In genomic region chr2:66439291-66440010, GRCh38 we compare ENCODE assay signal across 8 cellular contexts. TPM values are rescaled to one million over a fixed set of nuclear protein-coding genes. Genes with fewer than 3 reads are reported as not detected.
DNase-seq lines count a peak whose midpoint lies in the region; ATAC-seq and TF ChIP-seq lines count a peak whose summit lies in the region.
"Had no signal": no experiment of that assay in that cellular context is flagged by ENCODE, and none has a peak within 500 bp of the region (broad histone marks: within the 10 kb centered on the region; RNA-seq: fewer than 3 reads in every experiment).

No MANE protein-coding gene starts in this region.

- peak overlapping the region; percentile 89 to 91 for H2BK12ac ChIP-seq in mesenchymal stem cell (ENCODE audit: low read length in 2 of 2)

- peak overlapping the region; percentile 44 to 95 for H3K14ac ChIP-seq in mesenchymal stem cell (ENCODE audit: low read length in 2 of 2)

- H2AFZ ChIP-seq in MM.1S (ENCODE audit: low read length) (no peak overlapping the region), mesenchymal stem cell (ENCODE audit: low read depth, low read length) (no peak overlapping the region)

- no peak overlapping the region for H2AK5ac ChIP-seq in mesenchymal stem cell (ENCODE audit: low read length, severe bottlenecking)

- H2BK120ac ChIP-seq in mesenchymal stem cell (ENCODE audit: low read depth, low read length), result peak overlapping the region; percentile 82

- H3K36me3 Mint-ChIP-seq in naive thymus-derived CD4-positive, alpha-beta T cell, result peaks cover 0 to 4% (median 0%) of the 10 kb centered on the region in 5 donors
- H3K36me3 Mint-ChIP-seq: T-cell had no signal

- peaks cover 14 to 27% (median 20%) of the 10 kb centered on the region in 7 donors for H3K4me1 Mint-ChIP-seq in naive thymus-derived CD4-positive, alpha-beta T cell

- H3K9me3 Mint-ChIP-seq in naive thymus-derived CD4-positive, alpha-beta T cell, result peaks cover 0 to 7% (median 0%) of the 10 kb centered on the region in 11 donors
- H3K9me3 Mint-ChIP-seq: T-cell had no signal

- H3K9ac ChIP-seq in MM.1S (ENCODE audit: low read length) (peak overlapping the region; percentile 85), mesenchymal stem cell (ENCODE audit: low read length) (peak overlapping the region; percentile 99)

- H3K27ac Mint-ChIP-seq in naive thymus-derived CD4-positive, alpha-beta T cell, result no peak overlapping the region
- H3K27ac Mint-ChIP-seq: T-cell had no signal

- peak overlapping the region; percentile 91 to 97 for H3K18ac ChIP-seq in mesenchymal stem cell (ENCODE audit: low read depth in 1 of 2, low read length in 2 of 2)

- peak overlapping the region in 4 of 10 donors; percentile 7 to 64 (median 29) for H3K4me3 Mint-ChIP-seq in naive thymus-derived CD4-positive, alpha-beta T cell
- H3K4me3 Mint-ChIP-seq: T-cell had no signal

- POLR2A ChIA-PET in naive thymus-derived CD4-positive, alpha-beta T cell (lab: Charles Lee), result no interaction called here

- peaks cover 71 to 89% (median 80%) of the 10 kb centered on the region in 5 donors for H3K27me3 Mint-ChIP-seq in naive thymus-derived CD4-positive, alpha-beta T cell

- no peaks in the 10 kb centered on the region for H4K20me1 ChIP-seq in MM.1S (ENCODE audit: insufficient read depth, low read length)

- H3K27me3 ChIP-seq in MM.1S (replicated peaks; ENCODE audit: insufficient read depth, low read length) (no peaks in the 10 kb centered on the region), ectodermal cell (ENCODE audit: control insufficient read depth, insufficient read depth, low read length, poor library complexity, severe bottlenecking) (peaks cover 89% of the 10 kb centered on the region), mesenchymal stem cell (ENCODE audit: control insufficient read depth in 1 of 2, insufficient read depth in 1 of 2, low read length in 2 of 2) (peaks cover 0 to 7% of the 10 kb centered on the region in 2 experiments)
- H3K27me3 ChIP-seq in naive thymus-derived CD4-positive, alpha-beta T cell (ENCODE audit: control insufficient read depth in 2 of 2, insufficient read depth in 2 of 2, low read length in 2 of 2), result peaks cover 0 to 10% of the 10 kb centered on the region in 2 donors

- H3K79me2 ChIP-seq in MM.1S (ENCODE audit: low read length), result peaks cover 89% of the 10 kb centered on the region

- intact Hi-C loops in naive thymus-derived CD4-positive, alpha-beta T cell (cut with micrococcal nuclease), result no loop called here

- WGBS in ectodermal cell, 2 experiments, result 1% methylated on average over 34 to 36 of the region's 36 CpGs
- WGBS in mesenchymal stem cell, result 1% methylated on average over 20 of the region's 36 CpGs

- peak overlapping the region; percentile 75 for H4K8ac ChIP-seq in mesenchymal stem cell (ENCODE audit: low read length)

- H3K27ac ChIP-seq in MM.1S (ENCODE audit: low read length) (peak overlapping the region; percentile 90), ectodermal cell (ENCODE audit: insufficient read depth, low read depth, low read length, poor library complexity, severe bottlenecking) (no peak overlapping the region), mesenchymal stem cell (ENCODE audit: low read length, poor library complexity, severe bottlenecking) (no peak overlapping the region), temporal lobe (ENCODE audit: low read depth, low read length) (peak overlapping the region; percentile 50)
- H3K27ac ChIP-seq in naive thymus-derived CD4-positive, alpha-beta T cell (ENCODE audit: low read depth, low read length), result no peak overlapping the region

- no peaks in the 10 kb centered on the region for H3K4me1 ChIP-seq in MM.1S (ENCODE audit: low read length)
- peaks cover 47% of the 10 kb centered on the region for H3K4me1 ChIP-seq in ectodermal cell (ENCODE audit: control insufficient read depth, insufficient read depth, low read length)
- H3K4me1 ChIP-seq in mesenchymal stem cell (ENCODE audit: control insufficient read depth, insufficient read depth, low read depth, low read length), result peaks cover 10% of the 10 kb centered on the region
- no peaks in the 10 kb centered on the region for H3K4me1 ChIP-seq in naive thymus-derived CD4-positive, alpha-beta T cell (ENCODE audit: control insufficient read depth in 2 of 2, insufficient read depth in 2 of 2, low read length in 2 of 2)

- DNase-seq in MM.1S (no peak), mesenchymal stem cell (peak; percentile 41), left lobe of liver (ENCODE audit: low spot score) (no peak), SHP77 (lab: John Stamatoyannopoulos, UW) (no peak)
- DNase-seq in naive thymus-derived CD4-positive, alpha-beta T cell, result no peak
- DNase-seq: T-cell had no signal

- peak overlapping the region; percentile 79 to 99 for H3K4ac ChIP-seq in mesenchymal stem cell (ENCODE audit: low read depth in 1 of 2, low read length in 2 of 2)

- CTCF ChIA-PET in naive thymus-derived CD4-positive, alpha-beta T cell (lab: Charles Lee), result no interaction called here

- no peak for TF ChIP-seq CTCF in MM.1S (IDR thresholded peaks at IDR 0.05; ENCODE audit: low read length)

- peaks cover 23% of the 10 kb centered on the region for H3F3A ChIP-seq in MM.1S (ENCODE audit: insufficient read depth, low read length)

- H3K36me3 ChIP-seq in MM.1S (replicated peaks; ENCODE audit: insufficient read depth, low read length), result 0 out of 2 replicates have a peak, but pooled peaks cover 5% of the 10 kb centered on the region
- no peaks in the 10 kb centered on the region for H3K36me3 ChIP-seq in ectodermal cell (ENCODE audit: control insufficient read depth, insufficient read depth, low read length)
- peaks cover 3 to 10% of the 10 kb centered on the region in 2 experiments for H3K36me3 ChIP-seq in mesenchymal stem cell (ENCODE audit: control insufficient read depth in 1 of 2, insufficient read depth in 2 of 2, low read depth in 1 of 2, low read length in 2 of 2)
- H3K36me3 ChIP-seq in naive thymus-derived CD4-positive, alpha-beta T cell (ENCODE audit: control insufficient read depth in 2 of 3, insufficient read depth in 3 of 3, low read length in 3 of 3), result no peaks in the 10 kb centered on the region

- H4K91ac ChIP-seq in mesenchymal stem cell (ENCODE audit: low read length), result peak overlapping the region; percentile 82

- H3K79me1 ChIP-seq in mesenchymal stem cell (replicated peaks; ENCODE audit: low read length, poor library complexity, severe bottlenecking), result peaks cover 3% of the 10 kb centered on the region

- H2BK5ac ChIP-seq in mesenchymal stem cell (ENCODE audit: low read depth, low read length, poor library complexity, severe bottlenecking), result no peak overlapping the region

- peak overlapping the region; percentile 82 for H3K4me3 ChIP-seq in MM.1S (ENCODE audit: low read length)
- peak overlapping the region; percentile 19 for H3K4me3 ChIP-seq in ectodermal cell (ENCODE audit: insufficient read depth, low read depth, low read length)
- peak overlapping the region; percentile 51 to 85 for H3K4me3 ChIP-seq in mesenchymal stem cell (ENCODE audit: insufficient read depth in 1 of 2, low read depth in 1 of 2, low read length in 2 of 2)
- no peak overlapping the region for H3K4me3 ChIP-seq in naive thymus-derived CD4-positive, alpha-beta T cell (ENCODE audit: low read length)

- ATAC-seq in left lobe of liver, result no peak
- no peak for ATAC-seq in naive thymus-derived CD4-positive, alpha-beta T cell
- ATAC-seq: T-cell had no signal

- peak overlapping the region in 1 of 2 experiments; percentile 75 for H3K23ac ChIP-seq in mesenchymal stem cell (ENCODE audit: low read length in 2 of 2)

- H2BK15ac ChIP-seq in mesenchymal stem cell (ENCODE audit: low read depth, poor library complexity, severe bottlenecking), result peak overlapping the region; percentile 26

- H3K9me3 ChIP-seq in MM.1S (replicated peaks; ENCODE audit: insufficient read depth, low read length) (no peaks in the 10 kb centered on the region), ectodermal cell (ENCODE audit: control insufficient read depth, low read length) (no peaks in the 10 kb centered on the region), mesenchymal stem cell (ENCODE audit: control insufficient read depth, low read length) (no peaks in the 10 kb centered on the region)
- H3K9me3 ChIP-seq in naive thymus-derived CD4-positive, alpha-beta T cell (ENCODE audit: control insufficient read depth in 2 of 3, low read length in 3 of 3), result no peaks in the 10 kb centered on the region

- H3K4me2 ChIP-seq in MM.1S (ENCODE audit: low read depth, low read length), result peak overlapping the region; percentile 87
- H3K4me2 ChIP-seq in mesenchymal stem cell (ENCODE audit: low read length, poor library complexity, severe bottlenecking), result peak overlapping the region; percentile 97

- H3K9me2 ChIP-seq in MM.1S (replicated peaks; ENCODE audit: insufficient read depth, low read length), result no peaks in the 10 kb centered on the region

RNA-seq across cellular contexts. Expression of gene MEIS1, which starts 4.5 kb away (rescaled TPM):
- 21.8 TPM for polyA plus RNA-seq in ectodermal cell (2013, experiment 1 of 4)
- polyA plus RNA-seq in ectodermal cell (2013, experiment 2 of 4), result 16.3 TPM
- polyA plus RNA-seq in ectodermal cell (2013, experiment 3 of 4), result 25.2 TPM
- polyA plus RNA-seq in ectodermal cell (2013, experiment 4 of 4), result 23.8 TPM
- polyA plus RNA-seq in mesenchymal stem cell (2013, experiment 1 of 2), result 24.4 TPM
- 23.5 TPM for polyA plus RNA-seq in mesenchymal stem cell (2013, experiment 2 of 2)
- total RNA-seq in temporal lobe, result 11.1 TPM
- 5.9 TPM for total RNA-seq in left lobe of liver
- total RNA-seq in naive thymus-derived CD4-positive, alpha-beta T cell, result 1 to 10 TPM in 1 of 5 experiments, under 1 TPM in 2, not detected in 2; 0.05 to 5.6 (median 0.56) TPM
- polyA plus RNA-seq in naive thymus-derived CD4-positive, alpha-beta T cell, result not detected

Comparison
In these comparisons a context has a peak if more than half of its experiments do, and no peak if none do; other contexts are left out.
1. H3K27ac ChIP-seq: peak in MM.1S (single experiment) and temporal lobe (single experiment); none in ectodermal cell (single experiment), mesenchymal stem cell (single experiment) and naive thymus-derived CD4-positive, alpha-beta T cell (single experiment).